In genomic region chr20:58892932-58893224, GRCh38 we compare ENCODE assay signal across 8 cellular contexts. TPM values are rescaled to one million over a fixed set of nuclear protein-coding genes. Genes with fewer than 3 reads are reported as not detected.
A peak's percentile ranks its signal among the peaks of the same experiment; 100 is the strongest.
DNase-seq lines count a peak whose midpoint lies in the region; ATAC-seq and TF ChIP-seq lines count a peak whose summit lies in the region.

No MANE protein-coding gene starts in this region.

- H3K36me3 Mint-ChIP-seq in memory B cell: peaks cover 9% of the 10 kb centered on the region

- peaks cover 26% of the 10 kb centered on the region for H3K4me1 ChIP-seq in BE2C
- peaks cover 4 to 40% of the 10 kb centered on the region in 2 donors for H3K4me1 ChIP-seq in ascending aorta

- intact Hi-C loops in ascending aorta (cut with DNase I): loop anchor here (5.0 to 10.0 kb wide), 3 partner anchors 139 to 1188 kb away; partner anchors contain the start of gene ATP5F1E

- H3K36me3 ChIP-seq in BE2C (peaks cover 29% of the 10 kb centered on the region), ascending aorta (no peaks in the 10 kb centered on the region)

- peak overlapping the region; percentile 97 for H3K27ac Mint-ChIP-seq in memory B cell

- H3K27ac ChIP-seq in HL-60 (replicated peaks) (peak overlapping the region; percentile 97), ascending aorta (peak overlapping the region; percentile 99 to 100)

- H3K4me3 ChIP-seq in BE2C (ENCODE audit: low read depth, low read length) (peak overlapping the region; percentile 74), HL-60 (replicated peaks; ENCODE audit: insufficient read depth, low read length) (peak overlapping the region; percentile 72), ascending aorta (peak overlapping the region; percentile 85 to 89)

- no peaks in the 10 kb centered on the region for H3K27me3 Mint-ChIP-seq in memory B cell

- ATAC-seq in memory B cell (ENCODE audit: low read depth): no peak
- no peak for ATAC-seq in HG02588 (IDR thresholded peaks at IDR 0.05; ENCODE audit: unreplicated experiment)
- no peak for ATAC-seq in HG02870 (IDR thresholded peaks at IDR 0.05; ENCODE audit: unreplicated experiment)

- H3K4me3 Mint-ChIP-seq in memory B cell: peak overlapping the region; percentile 95

- DNase-seq in BE2C (no peak), HL-60 (ENCODE audit: low read depth in 1 of 2, low spot score in 1 of 2) (no peak), ascending aorta (ENCODE audit: low spot score in 2 of 2) (no peak), memory B cell (ENCODE audit: low spot score in 2 of 2) (no peak), OCI-M2 (lab: John Stamatoyannopoulos, UW; ENCODE audit: unreplicated experiment) (no peak), T-helper 9 cell (no peak)

- TF ChIP-seq CTCF in BE2C (IDR thresholded peaks at IDR 0.05; ENCODE audit: low read depth, low read length): no peak
- TF ChIP-seq CTCF in HL-60 (IDR thresholded peaks at IDR 0.05; ENCODE audit: insufficient read depth, low read length): no peak
- no peak for TF ChIP-seq CTCF in ascending aorta (IDR thresholded peaks at IDR 0.05)

- H3K9me3 Mint-ChIP-seq in memory B cell: no peaks in the 10 kb centered on the region

- H3K4me1 Mint-ChIP-seq in memory B cell: peaks cover 32% of the 10 kb centered on the region

- no peaks in the 10 kb centered on the region for H3K27me3 ChIP-seq in BE2C
- H3K27me3 ChIP-seq in HL-60 (ENCODE audit: insufficient read depth, poor library complexity, severe bottlenecking): no peaks in the 10 kb centered on the region
- no peaks in the 10 kb centered on the region for H3K27me3 ChIP-seq in ascending aorta

- H3K9me3 ChIP-seq in BE2C (no peaks in the 10 kb centered on the region), ascending aorta (no peaks in the 10 kb centered on the region)

RNA-seq across cellular contexts. Expression of gene GNAS, which starts 40.4 kb away (rescaled TPM):
- 4,204 TPM for polyA plus RNA-seq in BE2C (2012; ENCODE audit: insufficient read depth, insufficient read length, low read depth)
- total RNA-seq in ascending aorta: 663 TPM

RNA-seq across cellular contexts. Expression of gene GNAS-AS1, which starts 42.2 kb away (rescaled TPM):
- polyA plus RNA-seq in BE2C (2012; ENCODE audit: insufficient read depth, insufficient read length, low read depth): 1.5 TPM
- total RNA-seq in ascending aorta: not detected
